ENCODE assay signal across 1 cellular context in genomic region chr3:50616003-50616769, GRCh38.
TF ChIP-seq lines count a peak whose summit lies in the region.

No MANE protein-coding gene starts in this region.

TF ChIP-seq in HepG2, 621 proteins besides CTCF, POLR2A, EP300 and RAD21 (continues in another document):
- TF ChIP-seq ZNF660 (CRISPR knock-in tag; IDR thresholded peaks at IDR 0.05; ENCODE audit: borderline replicate concordance, low read depth): no peak
- no peak for TF ChIP-seq HNF4G (IDR thresholded peaks at IDR 0.05; ENCODE audit: borderline replicate concordance, low read depth, low read length)
- TF ChIP-seq HNF4G (CRISPR knock-in tag; IDR thresholded peaks at IDR 0.05; ENCODE audit: borderline replicate concordance, low read depth): no peak
- TF ChIP-seq ZNF709 (CRISPR knock-in tag; IDR thresholded peaks at IDR 0.05): no peak
- no peak for TF ChIP-seq ARID2 (CRISPR knock-in tag; IDR thresholded peaks at IDR 0.05; ENCODE audit: borderline replicate concordance)
- no peak for TF ChIP-seq RBFOX2 (IDR thresholded peaks at IDR 0.05; ENCODE audit: low read depth, low read length)
- TF ChIP-seq ZNF275 (CRISPR knock-in tag; IDR thresholded peaks at IDR 0.05; ENCODE audit: borderline replicate concordance): no peak
- no peak for TF ChIP-seq MAFF (IDR thresholded peaks at IDR 0.05; ENCODE audit: low read depth, low read length)
- TF ChIP-seq ZNF281 (CRISPR knock-in tag; IDR thresholded peaks at IDR 0.05; ENCODE audit: borderline replicate concordance): no peak
- no peak for TF ChIP-seq ZBTB10 (CRISPR knock-in tag; IDR thresholded peaks at IDR 0.05; ENCODE audit: borderline replicate concordance)
- no peak for TF ChIP-seq RFXANK (CRISPR knock-in tag; IDR thresholded peaks at IDR 0.05)
- no peak for TF ChIP-seq ZFP82 (CRISPR knock-in tag; IDR thresholded peaks at IDR 0.05; ENCODE audit: borderline replicate concordance)
- no peak for TF ChIP-seq MLLT10 (CRISPR knock-in tag; IDR thresholded peaks at IDR 0.05)
- TF ChIP-seq HNRNPH1 (optimal IDR thresholded peaks at IDR 0.05; ENCODE audit: low read depth, low read length): no peak
- TF ChIP-seq CHCHD3 (CRISPR knock-in tag; IDR thresholded peaks at IDR 0.05): no peak
- TF ChIP-seq NKX3-1 (CRISPR knock-in tag; IDR thresholded peaks at IDR 0.05): no peak
- TF ChIP-seq TSC22D2 (CRISPR knock-in tag; IDR thresholded peaks at IDR 0.05; ENCODE audit: borderline replicate concordance): no peak
- TF ChIP-seq CC2D1A (CRISPR knock-in tag; IDR thresholded peaks at IDR 0.05): 0 out of 2 replicates have a peak, but pooled peaks have one; percentile 59
- no peak for TF ChIP-seq ZSCAN25 (CRISPR knock-in tag; IDR thresholded peaks at IDR 0.05)
- no peak for TF ChIP-seq SMYD3 (CRISPR knock-in tag; IDR thresholded peaks at IDR 0.05)
- TF ChIP-seq HNRNPL (IDR thresholded peaks at IDR 0.05; ENCODE audit: low read depth, low read length): no peak
- no peak for TF ChIP-seq SMAD1 (CRISPR knock-in tag; IDR thresholded peaks at IDR 0.05; ENCODE audit: borderline replicate concordance, low read depth)
- no peak for TF ChIP-seq CBX2 (IDR thresholded peaks at IDR 0.05; ENCODE audit: low read depth, low read length)
- no peak for TF ChIP-seq CBX2 (CRISPR knock-in tag; IDR thresholded peaks at IDR 0.05; ENCODE audit: low read depth)
- no peak for TF ChIP-seq ZNF724P (CRISPR knock-in tag; IDR thresholded peaks at IDR 0.05; ENCODE audit: borderline replicate concordance)
- TF ChIP-seq RFX3 (CRISPR knock-in tag; IDR thresholded peaks at IDR 0.05): no peak
- peak; percentile 29; the same call in 1 of the 2 replicates for TF ChIP-seq MIER3 (CRISPR knock-in tag; IDR thresholded peaks at IDR 0.05; ENCODE audit: borderline replicate concordance)
- TF ChIP-seq ZBTB25 (CRISPR knock-in tag; IDR thresholded peaks at IDR 0.05): 0 out of 2 replicates have a peak, but pooled peaks have one; percentile 16
- TF ChIP-seq NFYC (CRISPR knock-in tag; IDR thresholded peaks at IDR 0.05): no peak
- no peak for TF ChIP-seq ZNF318 (CRISPR knock-in tag; IDR thresholded peaks at IDR 0.05)
- TF ChIP-seq TRIM22 (IDR thresholded peaks at IDR 0.05): no peak
- no peak for TF ChIP-seq SATB2 (CRISPR knock-in tag; IDR thresholded peaks at IDR 0.05)
- no peak; the same call in 1 of the 2 replicates for TF ChIP-seq ZMYM4 (CRISPR knock-in tag; IDR thresholded peaks at IDR 0.05)
- TF ChIP-seq ARNT (IDR thresholded peaks at IDR 0.05): no peak
- TF ChIP-seq ZFP41 (CRISPR knock-in tag; IDR thresholded peaks at IDR 0.05; ENCODE audit: borderline replicate concordance): no peak
- no peak for TF ChIP-seq ZNF646 (CRISPR knock-in tag; IDR thresholded peaks at IDR 0.05)
